ENCODE assay signal across 13 cellular contexts in the genomic region with DNA sequence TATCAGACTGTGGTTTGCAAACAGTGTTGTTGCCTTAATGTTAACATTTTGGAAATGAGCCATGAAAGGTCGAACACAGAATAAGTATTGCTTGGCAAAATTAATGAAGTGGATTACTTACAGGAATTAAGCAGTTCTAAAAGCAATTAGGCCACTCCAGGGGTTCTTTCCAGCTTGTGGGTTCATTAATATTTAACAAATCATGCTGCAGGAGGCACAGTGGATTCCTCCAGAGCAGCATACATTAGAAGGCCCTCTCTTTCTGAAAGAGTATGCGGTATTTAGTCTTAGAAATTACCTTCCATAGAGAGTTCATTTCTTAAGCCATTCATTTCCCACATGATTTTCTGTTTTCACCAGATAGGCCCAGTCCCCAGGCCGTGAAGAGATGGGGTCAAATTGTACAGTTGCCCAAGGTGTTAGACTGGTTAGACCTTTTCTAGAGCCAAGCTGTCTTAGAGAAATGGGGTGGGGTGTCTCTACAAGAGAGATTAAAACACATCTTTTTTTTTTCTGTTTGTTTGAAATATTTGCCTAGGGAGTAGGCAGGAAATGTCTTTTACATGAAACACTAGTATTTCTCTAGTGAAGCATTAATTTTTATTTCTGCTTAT. TPM values are rescaled to one million over a fixed set of nuclear protein-coding genes. Genes with fewer than 3 reads are reported as not detected.
DNase-seq lines count a peak whose midpoint lies in the region; ATAC-seq and TF ChIP-seq lines count a peak whose summit lies in the region.
"Had no signal": no experiment of that assay in that cellular context is flagged by ENCODE, and none has a peak within 500 bp of the region (broad histone marks: within the 10 kb centered on the region; RNA-seq: fewer than 3 reads in every experiment).

No MANE protein-coding gene starts in this region.

- H3K4me1 ChIP-seq in ACC112 (ENCODE audit: control insufficient read depth, insufficient read depth, low read length, unreplicated experiment) (peaks cover 20% of the 10 kb centered on the region), GM23338 (ENCODE audit: insufficient read depth) (peaks cover 5% of the 10 kb centered on the region; the same call in 1 of the 2 replicates), colonic mucosa (peaks cover 7% of the 10 kb centered on the region)
- H3K4me1 ChIP-seq: ascending aorta had no signal

- H3K9me2 ChIP-seq in GM23338 (ENCODE audit: insufficient read depth) = no peaks in the 10 kb centered on the region

- peaks cover 2% of the 10 kb centered on the region for H3K27me3 Mint-ChIP-seq in GM23338 (ENCODE audit: insufficient read depth, low read depth, poor library complexity)
- H3K27me3 Mint-ChIP-seq in mesothelial cell of epicardium (ENCODE audit: low read depth) = no peaks in the 10 kb centered on the region

- no peak overlapping the region for H3K4me2 ChIP-seq in GM23338

- peak overlapping the region in 1 of 2 donors; percentile 67 for H3K9ac ChIP-seq in colonic mucosa (ENCODE audit: low read depth in 2 of 2, low read length in 2 of 2)
- H3K9ac ChIP-seq: BLaER1 treated with 17β-estradiol and CSF1 and Interleukin-3, amounts not matched to agents 10 nM and 100 nM had no signal

- ATAC-seq in GM23338 = no peak
- no peak for ATAC-seq in GM18502 (IDR thresholded peaks at IDR 0.05; ENCODE audit: poor library complexity, unreplicated experiment)

- DNase-seq in GM23338 (ENCODE audit: low spot score) (no peak), colonic mucosa (no peak), mesothelial cell of epicardium (ENCODE audit: low spot score in 2 of 2, unreplicated experiment in 2 of 2) (no peak), NCI-H187 treated with DMSO at 0.1 percent for 48 hours (lab: John Stamatoyannopoulos, UW) (no peak), NCI-H128 (lab: John Stamatoyannopoulos, UW; ENCODE audit: unreplicated experiment) (no peak)
- no peak for DNase-seq in activated naive CD4-positive, alpha-beta T cell treated with anti-CD3 and anti-CD28 coated beads, Interleukin-2, amount 50 U/mL, for 16 hours
- DNase-seq: MM.1S; nephron progenitor cell; stimulated activated CD4-positive, alpha-beta T cell treated with anti-CD3 and anti-CD28 coated beads, Interleukin-15, amount 100 ng/mL, for 24 hours had no signal

- no peaks in the 10 kb centered on the region for H3F3A ChIP-seq in GM23338 (replicated peaks; ENCODE audit: low read depth)

- H3K9me3 ChIP-seq in colonic mucosa = no peaks in the 10 kb centered on the region
- H3K9me3 ChIP-seq: ascending aorta had no signal

- H3K4me3 ChIP-seq in ACC112 (ENCODE audit: low read depth, low read length) = no peak overlapping the region
- H3K4me3 ChIP-seq in GM23338 = no peak overlapping the region
- H3K4me3 ChIP-seq in colonic mucosa = no peak overlapping the region
- H3K4me3 ChIP-seq: ascending aorta; BLaER1 treated with 17β-estradiol and CSF1 and Interleukin-3, amounts not matched to agents 10 nM and 100 nM had no signal

- H3K36me3 Mint-ChIP-seq in GM23338 (ENCODE audit: low read depth) (no peaks in the 10 kb centered on the region), mesothelial cell of epicardium (no peaks in the 10 kb centered on the region)

- TF ChIP-seq CTCF in GM23338 (conservative IDR thresholded peaks at IDR 0.05; ENCODE audit: low read depth in 2 of 2) (no peak), colonic mucosa (IDR thresholded peaks at IDR 0.05) (no peak), mesothelial cell of epicardium (IDR thresholded peaks at IDR 0.05; ENCODE audit: unreplicated experiment) (no peak)

- 0 out of 2 replicates have a peak overlapping the region, but pooled peaks have one; percentile 11 for H3K27ac ChIP-seq in ACC112 (ENCODE audit: low read depth, low read length)
- H3K27ac ChIP-seq in GM23338 (ENCODE audit: low read depth) = no peak overlapping the region
- H3K27ac ChIP-seq in colonic mucosa = peak overlapping the region; percentile 13
- H3K27ac ChIP-seq: ascending aorta; BLaER1 treated with 17β-estradiol and CSF1 and Interleukin-3, amounts not matched to agents 10 nM and 100 nM had no signal

- no peak overlapping the region for H3K4me3 Mint-ChIP-seq in GM23338
- H3K4me3 Mint-ChIP-seq in mesothelial cell of epicardium = no peak overlapping the region
- H3K4me3 Mint-ChIP-seq: nephron progenitor cell had no signal

- H3K27me3 ChIP-seq in ACC112 (ENCODE audit: insufficient read depth, low read length) (no peaks in the 10 kb centered on the region), GM23338 (ENCODE audit: insufficient read depth) (no peaks in the 10 kb centered on the region), colonic mucosa (no peaks in the 10 kb centered on the region)
- H3K27me3 ChIP-seq: ascending aorta had no signal

- H2AFZ ChIP-seq in ACC112 (ENCODE audit: low read length, unreplicated experiment) (peak overlapping the region; percentile 94), GM23338 (peak overlapping the region; percentile 13; the same call in 1 of the 2 replicates)

- H3K9me3 Mint-ChIP-seq in GM23338 (peaks cover 2% of the 10 kb centered on the region; the same call in 1 of the 3 replicates), mesothelial cell of epicardium (no peaks in the 10 kb centered on the region)
- H3K9me3 Mint-ChIP-seq: nephron progenitor cell had no signal

- H3K36me3 ChIP-seq in ACC112 (ENCODE audit: insufficient read depth, low read length) = no peaks in the 10 kb centered on the region
- H3K36me3 ChIP-seq in GM23338 (ENCODE audit: insufficient read depth) = no peaks in the 10 kb centered on the region
- H3K36me3 ChIP-seq in colonic mucosa = no peaks in the 10 kb centered on the region
- H3K36me3 ChIP-seq: ascending aorta; BLaER1 treated with 17β-estradiol and CSF1 and Interleukin-3, amounts not matched to agents 10 nM and 100 nM had no signal

- peaks cover 11% of the 10 kb centered on the region; the same call in 2 of the 3 replicates for H3K4me1 Mint-ChIP-seq in GM23338
- peaks cover 19% of the 10 kb centered on the region for H3K4me1 Mint-ChIP-seq in mesothelial cell of epicardium

- no peaks in the 10 kb centered on the region for H3K79me2 ChIP-seq in ACC112 (ENCODE audit: control insufficient read depth, insufficient read depth, low read length, unreplicated experiment)
- H3K79me2 ChIP-seq in GM23338 (replicated peaks; ENCODE audit: insufficient read depth) = no peaks in the 10 kb centered on the region

- intact Hi-C loops in colonic mucosa (cut with DNase I) = loop anchor here (10.0 kb wide), 1 partner anchor 723 kb away; no protein-coding TSS in a partner anchor

- H3K27ac Mint-ChIP-seq in GM23338 (no peak overlapping the region), mesothelial cell of epicardium (peak overlapping the region; percentile 92)

- H4K20me1 ChIP-seq in GM23338 (replicated peaks; ENCODE audit: insufficient read depth) = no peaks in the 10 kb centered on the region
- H4K20me1 ChIP-seq: BLaER1 treated with 17β-estradiol and CSF1 and Interleukin-3, amounts not matched to agents 10 nM and 100 nM had no signal

RNA-seq across cellular contexts. Expression of a gene that starts 40.0 kb away (rescaled TPM):
- total RNA-seq in GM23338 (2014; rRNA removed; shearing (Covaris generic)) = not detected in 2 replicates
- not detected in 2 replicates for polyA plus RNA-seq in GM23338 (2016; fragmentation: Nextera tagmentation; extraction: Ambion mirVana)
- total RNA-seq in colonic mucosa (100 to 1,000 TPM; 144 to 197 TPM), mesothelial cell of epicardium (1.7 to 2.1 TPM (median 2.0 TPM) in 3 replicates)
- total RNA-seq: ascending aorta had no signal

Comparison
In these comparisons a context has a peak if more than half of its experiments do, and no peak if none do; other contexts are left out.
1. RNA of a gene that starts 40.0 kb away (total RNA-seq): 144 to 197 TPM in colonic mucosa; 1.7 to 2.1 TPM in mesothelial cell of epicardium and not detected in GM23338; every median in the first group is over 10 times any median in the second.